ENCODE assay signal across 15 cellular contexts in the genomic region with DNA sequence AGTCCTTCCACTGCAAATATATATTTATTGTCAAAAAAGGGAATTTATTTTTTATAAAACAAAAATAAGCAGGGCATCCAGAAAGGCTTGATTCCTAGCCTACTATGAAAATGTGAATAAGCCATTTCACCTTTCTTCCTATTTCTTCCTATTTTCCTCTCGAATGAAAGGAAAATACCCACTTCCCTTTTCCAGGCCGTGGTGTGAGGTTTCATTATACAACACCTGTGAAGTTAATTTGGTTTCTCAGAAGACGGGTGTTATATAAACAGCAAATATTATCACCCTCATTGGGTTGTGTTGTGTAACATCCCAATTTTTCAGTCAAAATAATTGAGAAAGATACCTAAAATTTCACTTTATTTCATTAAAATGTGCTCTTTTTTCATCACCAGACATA.
DNase-seq lines count a peak whose midpoint lies in the region; ATAC-seq, FAIRE-seq and TF ChIP-seq lines count a peak whose summit lies in the region.
"Had no signal": no experiment of that assay in that cellular context is flagged by ENCODE, and none has a peak within 500 bp of the region (broad histone marks: within the 10 kb centered on the region; RNA-seq: fewer than 3 reads in every experiment).

No MANE protein-coding gene starts in this region.

- TF ChIP-seq CTCF in KMS-11 (conservative IDR thresholded peaks at IDR 0.05; ENCODE audit: low read depth, low read length) (no peak), GM12878 (IDR thresholded peaks at IDR 0.05 in 2 of 3, conservative IDR thresholded peaks at IDR 0.05 in 1 of 3; ENCODE audit: control insufficient read depth in 2 of 3, extremely low read depth in 1 of 3, insufficient read depth in 1 of 3, low read depth in 3 of 3, low read length in 3 of 3) (no peak), neutrophil (IDR thresholded peaks at IDR 0.05) (no peak), esophagus muscularis mucosa (IDR thresholded peaks at IDR 0.05) (no peak)

- TF ChIP-seq EP300 in GM12878 (IDR thresholded peaks at IDR 0.05; ENCODE audit: borderline replicate concordance in 1 of 2, control insufficient read depth in 1 of 2, low read depth in 2 of 2, low read length in 2 of 2): no peak
- TF ChIP-seq EP300 in esophagus muscularis mucosa (IDR thresholded peaks at IDR 0.05): no peak

- SMC1A ChIA-PET in GM12878 (lab: Charles Lee; ENCODE audit: uncharacterized antibody, unreplicated experiment): interaction anchor here (0.5 kb wide), 1 partner anchor 9 kb away, joined by 3 read pairs; no protein-coding TSS in a partner anchor

- H2AFZ ChIP-seq in KMS-11 (ENCODE audit: low read depth): no peak overlapping the region; the same call in 1 of the 2 replicates
- H2AFZ ChIP-seq in GM12878 (ENCODE audit: control insufficient read depth, low read depth, low read length): no peak overlapping the region

- no TSS peak for BruUV-seq in GM12878 (replicated peaks; lab: Mats Ljungman, UMichigan)

- intact Hi-C loops in GM12878 (cut with micrococcal nuclease; ENCODE audit: unreplicated experiment): no loop called here
- intact Hi-C loops in esophagus muscularis mucosa (cut with DNase I): no loop called here

- no peak for TF ChIP-seq RAD21 in GM12878 (IDR thresholded peaks at IDR 0.05; ENCODE audit: insufficient read depth, low read depth, low read length)

- ATAC-seq in GM12878: peak; percentile 11; the same call in 1 of the 3 replicates
- ATAC-seq in HG02623 (IDR thresholded peaks at IDR 0.05; ENCODE audit: unreplicated experiment): no peak
- ATAC-seq: Right ventricle myocardium inferior had no signal

- 0% methylated on average over 3 of the region's 3 CpGs for WGBS in GM12878 (ENCODE audit: insufficient coverage, insufficient replicate concordance, low lambda C conversion rate, missing lambda C conversion rate)
- 43% methylated on average over 3 of the region's 3 CpGs for WGBS in esophagus muscularis mucosa

- H3K4me3 ChIP-seq in KMS-11 (IDR thresholded peaks at IDR 0.05; ENCODE audit: insufficient read depth, low read depth, low read length) (no peak overlapping the region), GM12878 (no peak overlapping the region), neutrophil (ENCODE audit: low read depth in 1 of 2, low read length in 1 of 2) (no peak overlapping the region), esophagus muscularis mucosa (no peak overlapping the region)

- in situ Hi-C loops in GM12878 (cut with MboI): no loop called here

- H3K79me2 ChIP-seq in KMS-11 (ENCODE audit: insufficient read depth, low read depth) (no peaks in the 10 kb centered on the region), GM12878 (ENCODE audit: control insufficient read depth, insufficient read depth, low read length) (no peaks in the 10 kb centered on the region)

- H4K20me1 ChIP-seq in KMS-11 (ENCODE audit: insufficient read depth) (no peaks in the 10 kb centered on the region), GM12878 (ENCODE audit: control insufficient read depth, insufficient read depth) (no peaks in the 10 kb centered on the region)

- POLR2A ChIA-PET in GM12878 (lab: Charles Lee): no interaction called here

- H3K36me3 ChIP-seq in KMS-11 (ENCODE audit: insufficient read depth): no peaks in the 10 kb centered on the region
- H3K36me3 ChIP-seq in GM12878 (ENCODE audit: control insufficient read depth in 2 of 2, insufficient read depth in 2 of 2, low read length in 1 of 2): no peaks in the 10 kb centered on the region
- no peaks in the 10 kb centered on the region for H3K36me3 ChIP-seq in neutrophil
- no peaks in the 10 kb centered on the region for H3K36me3 ChIP-seq in esophagus muscularis mucosa

- H3K4me1 ChIP-seq in KMS-11 (ENCODE audit: low read depth, poor library complexity, severe bottlenecking): peaks cover 22% of the 10 kb centered on the region
- H3K4me1 ChIP-seq in GM12878 (ENCODE audit: control insufficient read depth, insufficient read depth, low read length): no peaks in the 10 kb centered on the region
- peaks cover 29 to 38% of the 10 kb centered on the region in 2 experiments for H3K4me1 ChIP-seq in neutrophil (ENCODE audit: control insufficient read depth in 1 of 2, insufficient read depth in 1 of 2, low read depth in 1 of 2, low read length in 1 of 2)
- no peaks in the 10 kb centered on the region for H3K4me1 ChIP-seq in esophagus muscularis mucosa

- RAD21 ChIA-PET in GM12878 (lab: Charles Lee; ENCODE audit: unreplicated experiment): interaction anchor here (1.4 kb wide), 1 partner anchor 25 kb away, joined by 3 read pairs; no protein-coding TSS in a partner anchor

- no peaks in the 10 kb centered on the region for H3K9me3 ChIP-seq in GM12878 (replicated peaks; ENCODE audit: control insufficient read depth, insufficient read depth, low read length)
- H3K9me3 ChIP-seq in neutrophil: no peaks in the 10 kb centered on the region
- H3K9me3 ChIP-seq in esophagus muscularis mucosa: no peaks in the 10 kb centered on the region

- H3K9ac ChIP-seq in KMS-11: no peak overlapping the region
- H3K9ac ChIP-seq in GM12878 (ENCODE audit: control insufficient read depth, insufficient read depth, low read length): no peak overlapping the region

- FAIRE-seq in GM12878 (lab: Jason Lieb, UNC): no peak
- FAIRE-seq: H1 had no signal

- H3K27ac ChIP-seq in KMS-11: no peak overlapping the region
- no peak overlapping the region for H3K27ac ChIP-seq in GM12878 (ENCODE audit: control insufficient read depth, insufficient read depth)
- peak overlapping the region; percentile 45 for H3K27ac ChIP-seq in neutrophil
- H3K27ac ChIP-seq in esophagus muscularis mucosa (replicated peaks in 1 of 4): no peak overlapping the region
- H3K27ac ChIP-seq: C4-2B had no signal

- H3K4me2 ChIP-seq in KMS-11 (peak overlapping the region; percentile 26), GM12878 (ENCODE audit: control insufficient read depth, insufficient read depth) (no peak overlapping the region)

- DNase-seq in DMS 273 (lab: John Stamatoyannopoulos, UW; ENCODE audit: unreplicated experiment) (peak; percentile 43), DMS 273 treated with DMSO at 0.1 percent for 48 hours (lab: John Stamatoyannopoulos, UW) (no peak), GM12878 (ENCODE audit: low read depth, low spot score) (no peak), GDM1 (lab: John Stamatoyannopoulos, UW) (no peak), esophagus muscularis mucosa (ENCODE audit: extremely low spot score) (no peak)
- DNase-seq: 8988T, DMS53, NCI-H1436 treated with DMSO at 0.1 percent for 48 hours, NCI-H748 treated with DMSO at 0.1 percent for 48 hours had no signal

- TF ChIP-seq POLR2A in GM12878 (IDR thresholded peaks at IDR 0.05; ENCODE audit: low read depth, low read length) (no peak), esophagus muscularis mucosa (IDR thresholded peaks at IDR 0.05; ENCODE audit: low read depth) (no peak)

- CTCF ChIA-PET in GM12878 (lab: Yijun Ruan, JAX): interaction anchor here (0.7 to 1.7 kb wide), 4 partner anchors 11 to 1412 kb away, joined by 3 to 9 read pairs (median 3); no protein-coding TSS in a partner anchor

- H3K27me3 ChIP-seq in KMS-11 (ENCODE audit: insufficient read depth, low read depth) (no peaks in the 10 kb centered on the region), GM12878 (replicated peaks in 1 of 2; ENCODE audit: control insufficient read depth in 2 of 2, insufficient read depth in 2 of 2, low read length in 1 of 2) (no peaks in the 10 kb centered on the region), neutrophil (no peaks in the 10 kb centered on the region), esophagus muscularis mucosa (no peaks in the 10 kb centered on the region)

TF ChIP-seq in GM12878, 131 proteins besides CTCF, POLR2A, EP300 and RAD21:
- TF ChIP-seq IKZF2 (IDR thresholded peaks at IDR 0.05) (peak in 1 of 2 experiments; percentile 45; a peak in 1 of 4 replicates), BHLHE40 (IDR thresholded peaks at IDR 0.05; ENCODE audit: borderline replicate concordance in 1 of 2, low read depth in 2 of 2, low read length in 1 of 2) (no peak), CBFB (IDR thresholded peaks at IDR 0.05; ENCODE audit: low read depth) (no peak)
